In genomic region chr12:27711312-27711682, GRCh38 we compare ENCODE assay signal across 1 cellular context.
TF ChIP-seq lines count a peak whose summit lies in the region.

No MANE protein-coding gene starts in this region.

TF ChIP-seq in SK-N-SH, 30 proteins besides CTCF, POLR2A, EP300 and RAD21 (continued from another document):
- TF ChIP-seq USF2 (IDR thresholded peaks at IDR 0.05; ENCODE audit: borderline replicate concordance, low read depth, low read length) = no peak
- TF ChIP-seq CHD2 (IDR thresholded peaks at IDR 0.05; ENCODE audit: low read length, partially characterized antibody) = no peak
- TF ChIP-seq TCF12 (IDR thresholded peaks at IDR 0.05) = no peak
- no peak for TF ChIP-seq TAF1 (IDR thresholded peaks at IDR 0.05; ENCODE audit: borderline replicate concordance, low read depth, low read length)
- TF ChIP-seq NFIC (IDR thresholded peaks at IDR 0.05; ENCODE audit: borderline replicate concordance) = no peak
TF ChIP-seq in SK-N-SH: peak in this region for 0.
